Comparison of ENCODE assay signal across 8 cellular contexts in the genomic region with DNA sequence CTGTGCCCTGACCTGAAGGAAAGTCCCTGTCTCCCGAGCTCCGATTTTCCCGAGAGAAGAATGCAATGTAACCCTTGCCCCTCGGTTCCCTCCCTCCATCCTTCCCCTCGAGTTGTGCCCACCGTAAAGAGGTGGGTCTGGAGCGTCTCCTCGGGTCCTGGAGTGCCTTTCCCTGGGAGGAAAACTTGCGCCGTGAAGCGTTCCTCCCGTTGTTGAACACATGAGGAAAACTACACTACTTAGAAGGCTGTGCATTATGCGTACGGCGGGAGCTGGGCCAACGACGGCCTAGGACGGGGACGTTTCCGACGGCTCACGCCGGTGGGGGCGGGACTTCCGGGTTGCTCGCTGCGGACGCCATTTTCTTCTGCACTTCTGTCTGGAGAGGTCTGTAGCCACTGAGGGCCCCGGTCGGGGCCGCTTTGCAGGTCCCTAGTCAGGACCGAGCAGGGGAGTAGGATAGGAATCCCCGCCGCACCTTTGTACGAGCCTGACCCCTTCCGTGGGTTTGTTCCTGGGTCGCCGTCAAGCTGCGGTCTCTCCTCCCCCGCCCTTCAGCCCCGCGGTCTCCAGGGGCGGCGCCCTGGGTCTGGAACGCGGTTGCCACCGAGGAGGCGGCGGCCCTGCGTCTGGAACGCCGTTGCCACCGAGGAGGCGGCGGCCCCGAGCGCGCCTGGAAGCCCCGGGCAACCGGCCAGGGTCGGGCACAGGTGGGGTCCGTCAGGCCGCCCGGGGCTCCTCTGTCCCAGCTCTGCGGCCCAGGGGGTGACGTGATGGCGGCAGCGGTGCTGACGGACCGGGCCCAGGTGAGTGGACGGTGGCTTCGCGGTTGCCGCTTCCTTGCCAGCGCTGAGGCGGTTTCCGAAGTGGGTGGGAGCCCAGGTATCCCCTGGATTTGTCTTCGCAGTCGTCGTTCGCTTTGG. TPM values are rescaled to one million over a fixed set of nuclear protein-coding genes. Genes with fewer than 3 reads are reported as not detected.
DNase-seq lines count a peak whose midpoint lies in the region; TF ChIP-seq lines count a peak whose summit lies in the region.

A gene (plus strand): TSS at position 360 of the 923 bp plus-strand sequence. CDS start 414 bp downstream, at position 774.

- H3K9ac ChIP-seq in adipocyte (ENCODE audit: low read length) (peak within 1 kb of the TSS; percentile 96), parathyroid adenoma (peak within 1 kb of the TSS; percentile 98)

- H3K27me3 ChIP-seq in adipocyte (replicated peaks; ENCODE audit: control insufficient read depth, insufficient read depth, low read length) (no peaks in the 10 kb centered on the region), parathyroid adenoma (ENCODE audit: control insufficient read depth, insufficient read depth, low read length) (no peaks in the 10 kb centered on the region), tibial artery (no peaks in the 10 kb centered on the region)

- peak within 1 kb of the TSS; percentile 98 for H3K4me2 ChIP-seq in parathyroid adenoma (ENCODE audit: low read length)

- H3K36me3 ChIP-seq in HEK293 (ENCODE audit: control insufficient read depth in 2 of 2, insufficient read depth in 1 of 2, low read length in 2 of 2) (peaks cover 20 to 36% of the 10 kb centered on the region in 2 experiments), adipocyte (ENCODE audit: control insufficient read depth, insufficient read depth, low read length, severe bottlenecking) (peaks cover 32% of the 10 kb centered on the region), parathyroid adenoma (ENCODE audit: control insufficient read depth, insufficient read depth, low read length) (no peaks in the 10 kb centered on the region), tibial artery (peaks cover 31 to 34% (median 32%) of the 10 kb centered on the region in 3 donors)

- CTCF ChIA-PET in HEK293 (lab: Yijun Ruan, JAX), result interaction anchor here (0.5 to 0.9 kb wide), 2 partner anchors 21 to 799 kb away, joined by 3 to 5 read pairs; no protein-coding TSS in a partner anchor

- H3K9me3 ChIP-seq in HEK293 (ENCODE audit: control insufficient read depth, insufficient read depth, low read depth, low read length), result peaks cover 6% of the 10 kb centered on the region; the same call in 1 of the 2 replicates
- no peaks in the 10 kb centered on the region for H3K9me3 ChIP-seq in adipocyte (ENCODE audit: control insufficient read depth, low read length)
- no peaks in the 10 kb centered on the region for H3K9me3 ChIP-seq in parathyroid adenoma (ENCODE audit: control insufficient read depth, low read length)
- peaks cover 0 to 7% (median 0%) of the 10 kb centered on the region in 3 donors for H3K9me3 ChIP-seq in tibial artery

- POLR2A ChIA-PET in HEK293 (lab: Yijun Ruan, JAX), result interaction anchor here (0.5 to 2.1 kb wide), 7 partner anchors 11 to 198 kb away, joined by 3 to 17 read pairs (median 4); a partner anchor contains a TSS

- intact Hi-C loops in cardiac septum (cut with DNase I), result loop anchor here (1.0 kb wide), 1 partner anchor 89 kb away; a partner anchor contains a TSS
- intact Hi-C loops in tibial artery (cut with DNase I; ENCODE audit: low total_unique reads), result no loop called here

- H3K79me2 ChIP-seq in parathyroid adenoma, result peaks cover 48% of the 10 kb centered on the region

- H3K4me1 ChIP-seq in HEK293 (ENCODE audit: control insufficient read depth, insufficient read depth, low read length) (no peaks in the 10 kb centered on the region), adipocyte (ENCODE audit: control insufficient read depth, insufficient read depth, low read length) (peaks cover 14% of the 10 kb centered on the region), parathyroid adenoma (peaks cover 11% of the 10 kb centered on the region), tibial artery (peaks cover 4 to 23% (median 17%) of the 10 kb centered on the region in 4 donors)

- TF ChIP-seq CTCF in HEK293 (tag by site-specific recombination; IDR thresholded peaks at IDR 0.05) (peak; percentile 52; the same call in 1 of the 2 replicates), NB4 (IDR thresholded peaks at IDR 0.05; ENCODE audit: low read depth, low read length) (no peak), parathyroid adenoma (IDR thresholded peaks at IDR 0.05) (no peak), tibial artery (IDR thresholded peaks at IDR 0.05) (no peak)

- H3K27ac ChIP-seq in HEK293 (ENCODE audit: extremely low read depth, low read depth, low read length) (peak within 1 kb of the TSS; percentile 89), parathyroid adenoma (peak within 1 kb of the TSS; percentile 87), tibial artery (peak within 1 kb of the TSS; percentile 89 to 95)

- peak within 1 kb of the TSS; percentile 100 for H2AFZ ChIP-seq in parathyroid adenoma

- H3K4me3 ChIP-seq in HEK293 (ENCODE audit: low read depth, low read length), result peak within 1 kb of the TSS; percentile 97
- H3K4me3 ChIP-seq in NB4 (ENCODE audit: low read depth, low read length), result peak within 1 kb of the TSS; percentile 78
- peak within 1 kb of the TSS; percentile 100 for H3K4me3 ChIP-seq in adipocyte (ENCODE audit: low read length)
- peak within 1 kb of the TSS; percentile 92 for H3K4me3 ChIP-seq in parathyroid adenoma (ENCODE audit: low read depth, low read length)
- peak within 1 kb of the TSS; percentile 90 to 99 for H3K4me3 ChIP-seq in tibial artery

- no peak for TF ChIP-seq POLR2A in NB4 (IDR thresholded peaks at IDR 0.05; ENCODE audit: extremely low read depth, insufficient read length)

- DNase-seq in GM04503 (ENCODE audit: low read depth) (peak; percentile 45), NB4 (ENCODE audit: low read depth) (peak; percentile 82), T follicular helper cell (ENCODE audit: low read depth) (peak; percentile 80), adipocyte (ENCODE audit: low read depth) (peak; percentile 96), cardiac septum (ENCODE audit: low spot score) (peak; percentile 94), tibial artery (peak; percentile 86 to 93)

TF ChIP-seq in HEK293, 187 proteins besides CTCF, POLR2A, EP300 and RAD21 (continues in another document):
- TF ChIP-seq ZNF311 (tag by site-specific recombination; IDR thresholded peaks at IDR 0.05; ENCODE audit: borderline replicate concordance) (no peak), ZNF549 (tag by site-specific recombination; IDR thresholded peaks at IDR 0.05) (peak; percentile 84), GLIS2 (tag by site-specific recombination; IDR thresholded peaks at IDR 0.05) (0 out of 2 replicates have a peak, but pooled peaks have one; percentile 35), KLF16 (tag by site-specific recombination; IDR thresholded peaks at IDR 0.05) (peak; percentile 64; the same call in 1 of the 2 replicates), ZNF707 (tag by site-specific recombination; IDR thresholded peaks at IDR 0.05) (no peak), HOXC10 (CRISPR knock-in tag; IDR thresholded peaks at IDR 0.05) (peak; percentile 99), ZBTB20 (tag by site-specific recombination; IDR thresholded peaks at IDR 0.05) (peak; percentile 43; the same call in 1 of the 2 replicates)
- TF ChIP-seq, protein P1, sequence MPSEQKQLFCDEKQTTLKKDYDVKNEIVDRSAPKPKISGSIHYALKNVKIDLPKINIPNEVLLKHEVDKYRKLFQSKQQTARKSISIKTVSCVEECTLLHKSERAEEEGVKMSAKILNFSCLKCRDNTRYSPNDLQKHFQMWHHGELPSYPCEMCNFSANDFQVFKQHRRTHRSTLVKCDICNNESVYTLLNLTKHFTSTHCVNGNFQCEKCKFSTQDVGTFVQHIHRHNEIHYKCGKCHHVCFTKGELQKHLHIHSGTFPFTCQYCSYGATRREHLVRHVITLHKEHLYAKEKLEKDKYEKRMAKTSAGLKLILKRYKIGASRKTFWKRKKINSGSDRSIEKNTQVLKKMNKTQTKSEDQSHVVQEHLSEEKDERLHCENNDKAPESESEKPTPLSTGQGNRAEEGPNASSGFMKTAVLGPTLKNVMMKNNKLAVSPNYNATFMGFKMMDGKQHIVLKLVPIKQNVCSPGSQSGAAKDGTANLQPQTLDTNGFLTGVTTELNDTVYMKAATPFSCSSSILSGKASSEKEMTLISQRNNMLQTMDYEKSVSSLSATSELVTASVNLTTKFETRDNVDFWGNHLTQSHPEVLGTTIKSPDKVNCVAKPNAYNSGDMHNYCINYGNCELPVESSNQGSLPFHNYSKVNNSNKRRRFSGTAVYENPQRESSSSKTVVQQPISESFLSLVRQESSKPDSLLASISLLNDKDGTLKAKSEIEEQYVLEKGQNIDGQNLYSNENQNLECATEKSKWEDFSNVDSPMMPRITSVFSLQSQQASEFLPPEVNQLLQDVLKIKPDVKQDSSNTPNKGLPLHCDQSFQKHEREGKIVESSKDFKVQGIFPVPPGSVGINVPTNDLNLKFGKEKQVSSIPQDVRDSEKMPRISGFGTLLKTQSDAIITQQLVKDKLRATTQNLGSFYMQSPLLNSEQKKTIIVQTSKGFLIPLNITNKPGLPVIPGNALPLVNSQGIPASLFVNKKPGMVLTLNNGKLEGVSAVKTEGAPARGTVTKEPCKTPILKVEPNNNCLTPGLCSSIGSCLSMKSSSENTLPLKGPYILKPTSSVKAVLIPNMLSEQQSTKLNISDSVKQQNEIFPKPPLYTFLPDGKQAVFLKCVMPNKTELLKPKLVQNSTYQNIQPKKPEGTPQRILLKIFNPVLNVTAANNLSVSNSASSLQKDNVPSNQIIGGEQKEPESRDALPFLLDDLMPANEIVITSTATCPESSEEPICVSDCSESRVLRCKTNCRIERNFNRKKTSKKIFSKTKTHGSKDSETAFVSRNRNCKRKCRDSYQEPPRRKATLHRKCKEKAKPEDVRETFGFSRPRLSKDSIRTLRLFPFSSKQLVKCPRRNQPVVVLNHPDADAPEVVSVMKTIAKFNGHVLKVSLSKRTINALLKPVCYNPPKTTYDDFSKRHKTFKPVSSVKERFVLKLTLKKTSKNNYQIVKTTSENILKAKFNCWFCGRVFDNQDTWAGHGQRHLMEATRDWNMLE (tag by site-specific recombination; conservative IDR thresholded peaks at IDR 0.05; ENCODE audit: low read depth), result peak; percentile 99
- TF ChIP-seq, protein P2, sequence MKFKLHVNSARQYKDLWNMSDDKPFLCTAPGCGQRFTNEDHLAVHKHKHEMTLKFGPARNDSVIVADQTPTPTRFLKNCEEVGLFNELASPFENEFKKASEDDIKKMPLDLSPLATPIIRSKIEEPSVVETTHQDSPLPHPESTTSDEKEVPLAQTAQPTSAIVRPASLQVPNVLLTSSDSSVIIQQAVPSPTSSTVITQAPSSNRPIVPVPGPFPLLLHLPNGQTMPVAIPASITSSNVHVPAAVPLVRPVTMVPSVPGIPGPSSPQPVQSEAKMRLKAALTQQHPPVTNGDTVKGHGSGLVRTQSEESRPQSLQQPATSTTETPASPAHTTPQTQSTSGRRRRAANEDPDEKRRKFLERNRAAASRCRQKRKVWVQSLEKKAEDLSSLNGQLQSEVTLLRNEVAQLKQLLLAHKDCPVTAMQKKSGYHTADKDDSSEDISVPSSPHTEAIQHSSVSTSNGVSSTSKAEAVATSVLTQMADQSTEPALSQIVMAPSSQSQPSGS (tag by site-specific recombination; IDR thresholded peaks at IDR 0.05; ENCODE audit: low read depth), result no peak

RNA-seq across cellular contexts. Expression of the gene that starts here (rescaled TPM):
- 23.0 TPM for total RNA-seq in cardiac septum

Comparison
In these comparisons a context has a peak if more than half of its experiments do, and no peak if none do; other contexts are left out.
1. Peak in every context shown above with its lines: DNase-seq, H3K4me3 ChIP-seq and H3K27ac ChIP-seq.
2. DNase-seq: peak in every context shown above with its lines; median percentile 96 in adipocyte; 94 in cardiac septum; 90 in tibial artery; 82 in NB4; 80 in T follicular helper cell; 45 in GM04503.